Comparison of ENCODE assay signal across 16 cellular contexts in the genomic region with DNA sequence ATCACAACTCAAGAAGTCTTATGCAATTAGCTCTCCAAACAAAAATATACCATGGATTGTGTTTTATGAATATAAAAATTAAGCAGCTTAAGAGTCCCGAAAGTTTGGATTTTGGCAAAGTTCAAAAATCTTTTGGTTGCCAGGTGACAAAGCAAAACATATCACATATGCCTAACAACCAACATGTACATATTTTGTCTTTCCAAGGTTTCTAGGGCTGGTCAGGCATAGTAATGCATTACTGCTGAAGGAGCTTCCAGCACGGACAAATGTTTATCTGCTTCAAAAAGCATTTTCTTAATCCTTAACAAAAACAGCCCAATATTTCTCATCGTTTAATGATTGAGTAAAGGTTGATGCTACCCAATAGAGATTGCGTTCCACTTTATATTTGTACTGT.
"Had no signal": no experiment of that assay in that cellular context is flagged by ENCODE, and none has a peak within 500 bp of the region (broad histone marks: within the 10 kb centered on the region; RNA-seq: fewer than 3 reads in every experiment).

No MANE protein-coding gene starts in this region.

- H3K9me3 Mint-ChIP-seq: activated naive CD4-positive, alpha-beta T cell treated with anti-CD3 and anti-CD28 coated beads, Interleukin-2, amount 50 U/mL, for 24 hours; natural killer cell; T-helper 1 cell treated with Interleukin-12 subunit alpha and Interleukin-12 subunit beta and Interleukin-4 antibody, amounts not matched to agents 30 μg/mL and 1 μg/mL, for 36 hours had no signal

- H3K4me1 ChIP-seq: breast epithelium, foreskin keratinocyte, suprapubic skin, upper lobe of left lung had no signal

- H3K4me3 Mint-ChIP-seq: activated naive CD4-positive, alpha-beta T cell treated with anti-CD3 and anti-CD28 coated beads, Interleukin-2, amount 50 U/mL, for 24 hours; immature natural killer cell; natural killer cell; T-helper 1 cell treated with Interleukin-12 subunit alpha and Interleukin-12 subunit beta and Interleukin-4 antibody, amounts not matched to agents 30 μg/mL and 1 μg/mL, for 36 hours had no signal

- H3K4me1 Mint-ChIP-seq: activated naive CD4-positive, alpha-beta T cell treated with anti-CD3 and anti-CD28 coated beads, Interleukin-2, amount 50 U/mL, for 24 hours; immature natural killer cell; natural killer cell had no signal

- H3K4me3 ChIP-seq: breast epithelium, coronary artery, suprapubic skin, upper lobe of left lung had no signal

- H3K36me3 ChIP-seq: breast epithelium, suprapubic skin, upper lobe of left lung had no signal

- H3K27ac ChIP-seq: breast epithelium, coronary artery, foreskin keratinocyte, suprapubic skin, upper lobe of left lung had no signal

- ATAC-seq: foreskin keratinocyte, left colon, natural killer cell, right cardiac atrium, SK-N-SH treated with all-trans-retinoic acid at 6 μM for 48 hours had no signal

- H3K27ac Mint-ChIP-seq: activated naive CD4-positive, alpha-beta T cell treated with anti-CD3 and anti-CD28 coated beads, Interleukin-2, amount 50 U/mL, for 24 hours; immature natural killer cell; natural killer cell; T-helper 1 cell treated with Interleukin-12 subunit alpha and Interleukin-12 subunit beta and Interleukin-4 antibody, amounts not matched to agents 30 μg/mL and 1 μg/mL, for 36 hours had no signal

- DNase-seq: effector CD4-positive, alpha-beta T cell; foreskin keratinocyte; immature natural killer cell; left colon; mammary epithelial cell; natural killer cell; right cardiac atrium; stimulated activated CD4-positive, alpha-beta T cell treated with anti-CD3 and anti-CD28 coated beads, Interleukin-2, amount 100 ng/mL, for 24 hours; stimulated activated naive CD4-positive, alpha-beta T cell treated with Interleukin-2 at 50 U/mL for 16 hours; upper lobe of left lung had no signal

- H3K9me3 ChIP-seq: breast epithelium, suprapubic skin, upper lobe of left lung had no signal

- H3K27me3 ChIP-seq: breast epithelium, foreskin keratinocyte, suprapubic skin, upper lobe of left lung had no signal

- H3K36me3 Mint-ChIP-seq: activated naive CD4-positive, alpha-beta T cell treated with anti-CD3 and anti-CD28 coated beads, Interleukin-2, amount 50 U/mL, for 24 hours; immature natural killer cell; natural killer cell had no signal
